Comparison of ENCODE assay signal across 8 cellular contexts in the genomic region with DNA sequence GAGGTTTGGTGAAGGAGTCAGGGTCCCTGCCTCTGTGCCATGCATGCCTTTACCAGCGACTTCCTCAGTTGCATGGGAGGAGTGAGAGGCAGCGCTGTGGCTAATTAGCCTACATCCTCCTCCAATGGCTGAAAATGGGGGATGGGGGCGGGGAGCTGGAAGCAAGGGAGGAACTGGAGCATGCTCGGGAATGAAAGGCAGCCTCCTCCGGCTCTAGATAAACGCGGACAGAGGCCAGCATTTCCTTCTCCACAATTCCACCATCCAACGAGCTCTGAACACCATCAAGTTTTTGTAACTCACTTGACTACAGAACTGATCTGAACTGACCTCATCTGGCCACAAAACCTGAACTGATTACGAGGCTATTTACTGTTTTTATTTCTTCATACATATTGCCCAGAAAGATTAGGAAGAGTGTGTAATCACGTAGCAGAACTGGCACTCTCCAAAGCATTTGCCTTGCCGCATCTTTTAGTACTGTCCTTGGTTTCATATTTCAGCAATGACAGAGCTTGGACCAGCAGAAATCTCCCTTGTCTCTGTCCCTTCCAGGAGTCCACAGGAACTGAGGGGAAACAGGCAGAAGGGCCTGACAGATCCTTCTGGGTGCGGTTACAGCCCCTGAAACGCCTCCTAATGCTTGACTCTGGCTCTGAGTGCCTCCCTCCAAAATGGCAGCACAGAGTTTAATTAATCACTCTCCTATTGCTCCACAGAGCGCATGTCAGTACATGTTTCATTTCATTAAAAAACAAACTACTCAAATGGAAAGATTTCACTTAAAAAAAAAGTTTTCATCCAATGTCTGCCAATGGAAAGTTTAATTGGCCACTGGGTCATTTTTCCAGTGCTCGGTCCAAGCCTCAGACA. TPM values are rescaled to one million over a fixed set of nuclear protein-coding genes. Genes with fewer than 3 reads are reported as not detected.
DNase-seq lines count a peak whose midpoint lies in the region; ATAC-seq, FAIRE-seq and TF ChIP-seq lines count a peak whose summit lies in the region.

No MANE protein-coding gene starts in this region.

- peak; percentile 29 for ATAC-seq in stimulated activated naive CD8-positive, alpha-beta T cell treated with anti-CD3 and anti-CD28 coated beads, Interleukin-15, amount 100 ng/mL, for 72 hours
- ATAC-seq in HG03135 (IDR thresholded peaks at IDR 0.05; ENCODE audit: unreplicated experiment) = no peak
- ATAC-seq in GM21515 (IDR thresholded peaks at IDR 0.05; ENCODE audit: unreplicated experiment) = no peak
- no peak for ATAC-seq in GM21825 (IDR thresholded peaks at IDR 0.05; ENCODE audit: unreplicated experiment)

- H3K4me3 ChIP-seq in bronchial epithelial cell (ENCODE audit: low read depth, low read length) = no peak overlapping the region

- no peak overlapping the region for H3K4me3 Mint-ChIP-seq in stimulated activated naive CD8-positive, alpha-beta T cell treated with anti-CD3 and anti-CD28 coated beads, Interleukin-15, amount 100 ng/mL, for 72 hours

- no peak for TF ChIP-seq CTCF in bronchial epithelial cell (IDR thresholded peaks at IDR 0.05; ENCODE audit: insufficient read depth, low read length, severe bottlenecking)

- H3K9me3 Mint-ChIP-seq in stimulated activated naive CD8-positive, alpha-beta T cell treated with anti-CD3 and anti-CD28 coated beads, Interleukin-15, amount 100 ng/mL, for 72 hours = no peaks in the 10 kb centered on the region

- peak overlapping the region; percentile 90 to 98 for H3K27ac Mint-ChIP-seq in stimulated activated naive CD8-positive, alpha-beta T cell treated with anti-CD3 and anti-CD28 coated beads, Interleukin-15, amount 100 ng/mL, for 72 hours

- H3K4me1 Mint-ChIP-seq in stimulated activated naive CD8-positive, alpha-beta T cell treated with anti-CD3 and anti-CD28 coated beads, Interleukin-15, amount 100 ng/mL, for 72 hours = no peaks in the 10 kb centered on the region

- FAIRE-seq in bronchial epithelial cell (lab: Jason Lieb, UNC) = peak; percentile 7

- H3K36me3 ChIP-seq in bronchial epithelial cell (ENCODE audit: control insufficient read depth, insufficient read depth, low read length) = no peaks in the 10 kb centered on the region

- DNase-seq in NCI-H187 treated with DMSO at 0.1 percent for 48 hours (lab: John Stamatoyannopoulos, UW) (peak; percentile 33), bronchial epithelial cell (ENCODE audit: low read depth) (no peak), left kidney (ENCODE audit: low read depth, low spot score) (peak; percentile 96), DMS114 treated with DMSO at 0.1 percent for 48 hours (lab: John Stamatoyannopoulos, UW; ENCODE audit: unreplicated experiment) (no peak)
- DNase-seq in stimulated activated naive CD8-positive, alpha-beta T cell treated with anti-CD3 and anti-CD28 coated beads, Interleukin-15, amount 100 ng/mL, for 72 hours = no peak

- H3K27me3 ChIP-seq in bronchial epithelial cell (ENCODE audit: control insufficient read depth, insufficient read depth, low read length) = no peaks in the 10 kb centered on the region

- H3K27me3 Mint-ChIP-seq in stimulated activated naive CD8-positive, alpha-beta T cell treated with anti-CD3 and anti-CD28 coated beads, Interleukin-15, amount 100 ng/mL, for 72 hours = no peaks in the 10 kb centered on the region

RNA-seq across cellular contexts. Expression of gene TRAF3IP2, which starts 58.2 kb away (rescaled TPM):
- 38.5 and 39.8 TPM in 2 replicates for total RNA-seq in bronchial epithelial cell

Comparison
In these comparisons a context has a peak if more than half of its experiments do, and no peak if none do; other contexts are left out.
1. DNase-seq: peak in NCI-H187 treated with DMSO at 0.1 percent for 48 hours (single experiment) and left kidney (single experiment); none in bronchial epithelial cell (single experiment), stimulated activated naive CD8-positive, alpha-beta T cell treated with anti-CD3 and anti-CD28 coated beads, Interleukin-15, amount 100 ng/mL, for 72 hours (0 of 2) and DMS114 treated with DMSO at 0.1 percent for 48 hours (single experiment).